11 cellular contexts compared by ENCODE assay signal in genomic region chr4:10105421-10105820, GRCh38. TPM values are rescaled to one million over a fixed set of nuclear protein-coding genes. Genes with fewer than 3 reads are reported as not detected.
A peak's percentile ranks its signal among the peaks of the same experiment; 100 is the strongest.
DNase-seq lines count a peak whose midpoint lies in the region; ATAC-seq, FAIRE-seq and TF ChIP-seq lines count a peak whose summit lies in the region.
"Had no signal": no experiment of that assay in that cellular context is flagged by ENCODE, and none has a peak within 500 bp of the region (broad histone marks: within the 10 kb centered on the region; RNA-seq: fewer than 3 reads in every experiment).

No MANE protein-coding gene starts in this region.

- peak overlapping the region; percentile 48 for H3K4me3 Mint-ChIP-seq in activated CD8-positive, alpha-beta memory T cell treated with anti-CD3 and anti-CD28 coated beads, Interleukin-2, amount 10 ng/mL, durations not matched to agents 7 days and 5 days
- peak overlapping the region; percentile 81 for H3K4me3 Mint-ChIP-seq in activated naive CD8-positive, alpha-beta T cell treated with anti-CD3 and anti-CD28 coated beads, Interleukin-2, amount 50 U/mL, for 24 hours

- WGBS in suprapubic skin: 68% methylated on average over 4 of the region's 4 CpGs
- WGBS in HepG2 (ENCODE audit: low lambda C conversion rate): 98% methylated on average over 4 of the region's 4 CpGs

- TF ChIP-seq RAD21 in HepG2 (CRISPR knock-in tag; IDR thresholded peaks at IDR 0.05): no peak

- H3K36me3 Mint-ChIP-seq in activated CD8-positive, alpha-beta memory T cell treated with anti-CD3 and anti-CD28 coated beads, Interleukin-2, amount 10 ng/mL, durations not matched to agents 7 days and 5 days: peaks cover 75% of the 10 kb centered on the region
- H3K36me3 Mint-ChIP-seq in activated naive CD8-positive, alpha-beta T cell treated with anti-CD3 and anti-CD28 coated beads, Interleukin-2, amount 50 U/mL, for 24 hours (ENCODE audit: low read depth): peaks cover 76% of the 10 kb centered on the region

- no peak for ATAC-seq in activated CD8-positive, alpha-beta memory T cell treated with anti-CD3 and anti-CD28 coated beads, Interleukin-2, amount 10 ng/mL, durations not matched to agents 7 days and 5 days
- ATAC-seq in activated naive CD8-positive, alpha-beta T cell treated with anti-CD3 and anti-CD28 coated beads, Interleukin-2, amount 50 U/mL, for 24 hours: no peak
- ATAC-seq in lower lobe of right lung: peak in 1 of 2 donors; percentile 40
- no peak for ATAC-seq in HepG2
- no peak for ATAC-seq in GM21390 (IDR thresholded peaks at IDR 0.05; ENCODE audit: unreplicated experiment)

- TF ChIP-seq POLR2A in suprapubic skin (IDR thresholded peaks at IDR 0.05) (no peak), HepG2 (IDR thresholded peaks at IDR 0.05; ENCODE audit: insufficient read depth in 1 of 2, low read depth in 2 of 2, low read length in 2 of 2) (no peak)

- in situ Hi-C loops in HepG2 (cut with HindIII; ENCODE audit: extremely low pct_ligation_motif_present, low pct_unique_long_range_greater_than_20kb): no loop called here

- H3K4me3 ChIP-seq in lower lobe of right lung (no peak overlapping the region), suprapubic skin (no peak overlapping the region), HepG2 (replicated peaks in 1 of 3; ENCODE audit: insufficient read depth in 1 of 3, low read depth in 2 of 3, low read length in 3 of 3) (no peak overlapping the region), MG63 (no peak overlapping the region)

- peak overlapping the region; percentile 67 for H3K27ac ChIP-seq in lower lobe of right lung
- H3K27ac ChIP-seq in suprapubic skin: peak overlapping the region; percentile 83
- H3K27ac ChIP-seq in HepG2 (ENCODE audit: extremely low read length, insufficient read depth, low read length): no peak overlapping the region

- peaks cover 99% of the 10 kb centered on the region for H3K4me1 Mint-ChIP-seq in activated CD8-positive, alpha-beta memory T cell treated with anti-CD3 and anti-CD28 coated beads, Interleukin-2, amount 10 ng/mL, durations not matched to agents 7 days and 5 days
- peaks cover 99% of the 10 kb centered on the region for H3K4me1 Mint-ChIP-seq in activated naive CD8-positive, alpha-beta T cell treated with anti-CD3 and anti-CD28 coated beads, Interleukin-2, amount 50 U/mL, for 24 hours

- TF ChIP-seq CTCF in lower lobe of right lung (IDR thresholded peaks at IDR 0.05): no peak
- TF ChIP-seq CTCF in suprapubic skin (IDR thresholded peaks at IDR 0.05): no peak
- no peak for TF ChIP-seq CTCF in HepG2 (CRISPR knock-in tag; IDR thresholded peaks at IDR 0.05)

- H3K9me3 Mint-ChIP-seq in activated CD8-positive, alpha-beta memory T cell treated with anti-CD3 and anti-CD28 coated beads, Interleukin-2, amount 10 ng/mL, durations not matched to agents 7 days and 5 days (ENCODE audit: low read depth): no peaks in the 10 kb centered on the region
- no peaks in the 10 kb centered on the region for H3K9me3 Mint-ChIP-seq in activated naive CD8-positive, alpha-beta T cell treated with anti-CD3 and anti-CD28 coated beads, Interleukin-2, amount 50 U/mL, for 24 hours

- intact Hi-C loops in lower lobe of right lung (cut with DNase I) (no loop called here), HepG2 (cut with micrococcal nuclease; ENCODE audit: unreplicated experiment) (no loop called here)

- no peak overlapping the region for H3K9ac ChIP-seq in HepG2 (ENCODE audit: insufficient read depth, low read depth, low read length)

- no peak for DNase-seq in activated CD8-positive, alpha-beta memory T cell treated with anti-CD3 and anti-CD28 coated beads, Interleukin-2, amount 10 ng/mL, durations not matched to agents 7 days and 5 days
- DNase-seq in activated CD8-positive, alpha-beta memory T cell treated with anti-CD3 and anti-CD28 coated beads for 24 hours: no peak
- DNase-seq in activated naive CD8-positive, alpha-beta T cell treated with anti-CD3 and anti-CD28 coated beads, Interleukin-2, amount 50 U/mL, for 24 hours: no peak
- DNase-seq in lower lobe of right lung (no peak), suprapubic skin (ENCODE audit: low spot score in 2 of 2) (no peak), HepG2 (ENCODE audit: low spot score) (no peak), MG63 (no peak)
- DNase-seq: amniotic stem cell; stimulated activated CD4-positive, alpha-beta T cell treated with anti-CD3 and anti-CD28 coated beads, Interleukin-1b, Interleukin-23, amount 100 ng/mL, for 48 hours had no signal

- no peak for FAIRE-seq in HepG2 (lab: Jason Lieb, UNC)
- FAIRE-seq: TTC549 had no signal

- POLR2A ChIA-PET in HepG2 (lab: Yijun Ruan, JAX): interaction anchor here (4.7 kb wide), 1 partner anchor 11 kb away, joined by 29 read pairs; the partner anchor contains the start of gene WDR1

- H3K27ac Mint-ChIP-seq in activated CD8-positive, alpha-beta memory T cell treated with anti-CD3 and anti-CD28 coated beads, Interleukin-2, amount 10 ng/mL, durations not matched to agents 7 days and 5 days: peak overlapping the region; percentile 68
- H3K27ac Mint-ChIP-seq in activated naive CD8-positive, alpha-beta T cell treated with anti-CD3 and anti-CD28 coated beads, Interleukin-2, amount 50 U/mL, for 24 hours: peak overlapping the region; percentile 94

- TF ChIP-seq EP300 in suprapubic skin (IDR thresholded peaks at IDR 0.05) (no peak), HepG2 (IDR thresholded peaks at IDR 0.05; ENCODE audit: low read depth in 2 of 2, low read length in 2 of 2) (no peak), HepG2 (CRISPR knock-in tag; IDR thresholded peaks at IDR 0.05; ENCODE audit: borderline replicate concordance) (no peak)

- H3K27me3 ChIP-seq in lower lobe of right lung (ENCODE audit: low read depth): no peaks in the 10 kb centered on the region
- H3K27me3 ChIP-seq in suprapubic skin: no peaks in the 10 kb centered on the region
- H3K27me3 ChIP-seq in HepG2 (ENCODE audit: control insufficient read depth in 1 of 2, insufficient read depth in 2 of 2, low read length in 2 of 2): no peaks in the 10 kb centered on the region; a peak in 1 of 5 replicates
- H3K27me3 ChIP-seq in MG63: no peaks in the 10 kb centered on the region

- no peak overlapping the region for H3K4me2 ChIP-seq in HepG2 (ENCODE audit: low read depth, low read length)

- H3K36me3 ChIP-seq in lower lobe of right lung (peaks cover 59% of the 10 kb centered on the region), suprapubic skin (peaks cover 26% of the 10 kb centered on the region), HepG2 (replicated peaks in 1 of 2; ENCODE audit: control insufficient read depth in 1 of 2, insufficient read depth in 2 of 2, low read length in 2 of 2) (peaks cover 34 to 84% of the 10 kb centered on the region in 2 experiments), MG63 (peaks cover 45% of the 10 kb centered on the region)

- peaks cover 85% of the 10 kb centered on the region for H3K4me1 ChIP-seq in lower lobe of right lung
- peaks cover 97% of the 10 kb centered on the region for H3K4me1 ChIP-seq in suprapubic skin
- peaks cover 55% of the 10 kb centered on the region for H3K4me1 ChIP-seq in HepG2 (ENCODE audit: insufficient read depth, low read length)

- CTCF ChIA-PET in activated CD8-positive, alpha-beta memory T cell treated with anti-CD3 and anti-CD28 coated beads, Interleukin-2, amount 10 ng/mL, durations not matched to agents 7 days and 5 days (lab: Charles Lee): interaction anchor here (0.8 to 2.3 kb wide), 3 partner anchors 9 to 86 kb away, joined by 3 to 15 read pairs (median 3); no protein-coding TSS in a partner anchor
- CTCF ChIA-PET in HepG2 (lab: Yijun Ruan, JAX; ENCODE audit: low intra/inter-chr PET ratio, low total read pairs): no interaction called here

- H4K20me1 ChIP-seq in HepG2 (ENCODE audit: insufficient read depth, low read length): peaks cover 71% of the 10 kb centered on the region

- H3K79me2 ChIP-seq in HepG2 (ENCODE audit: insufficient read depth, low read length): peaks cover 80% of the 10 kb centered on the region

- BruUV-seq in HepG2 (replicated peaks; lab: Mats Ljungman, UMichigan): no TSS peak

- no peak overlapping the region for H2AFZ ChIP-seq in HepG2 (ENCODE audit: low read length)

- H3K27me3 Mint-ChIP-seq in activated CD8-positive, alpha-beta memory T cell treated with anti-CD3 and anti-CD28 coated beads, Interleukin-2, amount 10 ng/mL, durations not matched to agents 7 days and 5 days: no peaks in the 10 kb centered on the region
- H3K27me3 Mint-ChIP-seq in activated naive CD8-positive, alpha-beta T cell treated with anti-CD3 and anti-CD28 coated beads, Interleukin-2, amount 50 U/mL, for 24 hours: no peaks in the 10 kb centered on the region

- H3K9me3 ChIP-seq in lower lobe of right lung: no peaks in the 10 kb centered on the region
- no peaks in the 10 kb centered on the region for H3K9me3 ChIP-seq in suprapubic skin
- no peaks in the 10 kb centered on the region for H3K9me3 ChIP-seq in HepG2 (ENCODE audit: low read length)
- H3K9me3 ChIP-seq in MG63: no peaks in the 10 kb centered on the region

RNA-seq across cellular contexts. Expression of gene WDR1, which starts 11.2 kb away (rescaled TPM):
- total RNA-seq in activated CD8-positive, alpha-beta memory T cell treated with anti-CD3 and anti-CD28 coated beads, Interleukin-2, amount 10 ng/mL, durations not matched to agents 7 days and 5 days: 100 to 1,000 TPM; 481 to 538 TPM
- total RNA-seq in lower lobe of right lung (233 TPM), suprapubic skin (100 to 1,000 TPM; 113 to 126 (median 117) TPM), HepG2 (2016; rRNA removed; fragmentation: Illumina TruSeq; extraction: Trizol) (106 and 120 TPM in 2 replicates)
- 50.7 and 51.7 TPM in 2 replicates for total RNA-seq in HepG2 (2016; cell fraction: cytosol; rRNA removed; fragmentation: Illumina TruSeq; extraction: Trizol; ENCODE audit: low read depth)
- 98.1 and 109 TPM in 2 replicates for total RNA-seq in HepG2 (2016; cell fraction: insoluble cytoplasmic fraction; rRNA removed; fragmentation: Illumina TruSeq; extraction: Trizol)
- total RNA-seq in HepG2 (2016; cell fraction: membrane; rRNA removed; fragmentation: Illumina TruSeq; extraction: Trizol): 54.9 and 56.0 TPM in 2 replicates
- 57.3 and 65.4 TPM in 2 replicates for total RNA-seq in HepG2 (2016; cell fraction: nucleus; rRNA removed; fragmentation: Illumina TruSeq; extraction: Trizol)
- polyA plus RNA-seq in HepG2 (2011; rRNA removed): 198 and 199 TPM in 2 replicates
- polyA plus RNA-seq in HepG2 (2011; cell fraction: cytosol; rRNA removed): 187 and 226 TPM in 2 replicates
- 166 and 177 TPM in 2 replicates for polyA plus RNA-seq in HepG2 (2011; cell fraction: nucleus; rRNA removed)
- polyA plus RNA-seq in HepG2 (2012): 117 and 122 TPM in 2 replicates
- polyA plus RNA-seq in HepG2 (2016; cell fraction: cytosol; fragmentation: Illumina TruSeq; extraction: Trizol; ENCODE audit: low read depth): 33.9 and 35.4 TPM in 2 replicates
- polyA plus RNA-seq in HepG2 (2016; cell fraction: insoluble cytoplasmic fraction; fragmentation: Illumina TruSeq; extraction: Trizol; ENCODE audit: low read depth): 136 and 179 TPM in 2 replicates
- 47.7 and 51.7 TPM in 2 replicates for polyA plus RNA-seq in HepG2 (2016; cell fraction: membrane; fragmentation: Illumina TruSeq; extraction: Trizol; ENCODE audit: low read depth)
- 118 and 124 TPM in 2 replicates for polyA plus RNA-seq in HepG2 (2016; cell fraction: nucleus; fragmentation: Illumina TruSeq; extraction: Trizol; ENCODE audit: insufficient read depth, low read depth)
- 149 and 296 TPM in 2 replicates for polyA minus RNA-seq in HepG2 (2011; rRNA and poly(A)+ RNA removed; ENCODE audit: low replicate concordance)
- 111 and 136 TPM in 2 replicates for polyA minus RNA-seq in HepG2 (2011; cell fraction: cytosol; rRNA and poly(A)+ RNA removed)
- polyA minus RNA-seq in HepG2 (2011; cell fraction: nucleus; rRNA and poly(A)+ RNA removed): 82.2 and 96.2 TPM in 2 replicates
- total RNA-seq in MG63 (2014; rRNA removed; shearing (Covaris generic); ENCODE audit: low replicate concordance): 181 and 237 TPM in 2 replicates
